In genomic region chr5:110248921-110249320, GRCh38 we compare ENCODE assay signal across 7 cellular contexts.
"Had no signal": no experiment of that assay in that cellular context is flagged by ENCODE, and none has a peak within 500 bp of the region (broad histone marks: within the 10 kb centered on the region; RNA-seq: fewer than 3 reads in every experiment).

No MANE protein-coding gene starts in this region.

- DNase-seq: GDM1, GF-D8 had no signal

- FAIRE-seq: G401.6, GM12891, GM12892, GM18507, GM19239 had no signal
